1 cellular context compared by ENCODE assay signal in genomic region chr17:16215965-16216316, GRCh38.
TF ChIP-seq lines count a peak whose summit lies in the region.

No MANE protein-coding gene starts in this region.

TF ChIP-seq in K562, 482 proteins besides CTCF, POLR2A, EP300 and RAD21 (continued from another document and continues in another):
- TF ChIP-seq TCF15 (CRISPR knock-in tag; IDR thresholded peaks at IDR 0.05), result no peak
- peak; percentile 69; the same call in 1 of the 2 replicates for TF ChIP-seq ZNF589 (CRISPR knock-in tag; IDR thresholded peaks at IDR 0.05; ENCODE audit: low read depth)
- peak; percentile 77 for TF ChIP-seq MGA (IDR thresholded peaks at IDR 0.05)
- no peak for TF ChIP-seq RREB1 (CRISPR knock-in tag; IDR thresholded peaks at IDR 0.05)
- TF ChIP-seq ZNF766 (CRISPR knock-in tag; conservative IDR thresholded peaks at IDR 0.05), result 0 out of 2 replicates have a peak, but pooled peaks have one; percentile 34
- no peak for TF ChIP-seq TOE1 (IDR thresholded peaks at IDR 0.05; ENCODE audit: borderline replicate concordance)
- TF ChIP-seq TOE1 (CRISPR knock-in tag; IDR thresholded peaks at IDR 0.05; ENCODE audit: borderline replicate concordance, low read depth), result no peak
- no peak for TF ChIP-seq ZSCAN32 (CRISPR knock-in tag; IDR thresholded peaks at IDR 0.05)
- TF ChIP-seq NCOA2 (IDR thresholded peaks at IDR 0.05; ENCODE audit: partially characterized antibody in 2 of 2), result no peak
- TF ChIP-seq HNRNPLL (IDR thresholded peaks at IDR 0.05; ENCODE audit: low read depth, low read length, poor library complexity, severe bottlenecking), result peak; percentile 33
- 0 out of 2 replicates have a peak, but pooled peaks have one; percentile 13 for TF ChIP-seq NR2C1 (IDR thresholded peaks at IDR 0.05)
- TF ChIP-seq NR2C1 (tag; IDR thresholded peaks at IDR 0.05), result no peak
- TF ChIP-seq CREB3L1 (IDR thresholded peaks at IDR 0.05; ENCODE audit: borderline replicate concordance, low read depth), result peak; percentile 21; the same call in 1 of the 2 replicates
- no peak for TF ChIP-seq SAP30 (IDR thresholded peaks at IDR 0.05; ENCODE audit: borderline replicate concordance, insufficient read depth, low read depth, low read length, poor library complexity, severe bottlenecking)
- TF ChIP-seq EZH2 (IDR thresholded peaks at IDR 0.05; ENCODE audit: borderline replicate concordance, low read depth, low read length), result no peak
- no peak for TF ChIP-seq ARHGAP35 (IDR thresholded peaks at IDR 0.05; ENCODE audit: partially characterized antibody)
- peak; percentile 54; the same call in 1 of the 2 replicates for TF ChIP-seq ZNF395 (CRISPR knock-in tag; IDR thresholded peaks at IDR 0.05)
- TF ChIP-seq ATF6 (CRISPR knock-in tag; IDR thresholded peaks at IDR 0.05), result peak; percentile 55; the same call in 1 of the 2 replicates
- peak; percentile 61; the same call in 1 of the 2 replicates for TF ChIP-seq ZFX (CRISPR knock-in tag; IDR thresholded peaks at IDR 0.05)
- TF ChIP-seq MYC (IDR thresholded peaks at IDR 0.05; ENCODE audit: low read depth, low read length), result peak; percentile 20; the same call in 1 of the 2 replicates
- no peak for TF ChIP-seq MYC (CRISPR knock-in tag; IDR thresholded peaks at IDR 0.05; ENCODE audit: borderline replicate concordance, low read depth)
- peak in 1 of 2 experiments; percentile 3; a peak in 1 of 4 replicates for TF ChIP-seq NRF1 (conservative IDR thresholded peaks at IDR 0.05 in 1 of 2, IDR thresholded peaks at IDR 0.05 in 1 of 2)
- no peak for TF ChIP-seq PTBP1 (IDR thresholded peaks at IDR 0.05; ENCODE audit: low read depth, low read length)
- TF ChIP-seq SUPT5H (IDR thresholded peaks at IDR 0.05), result no peak
- TF ChIP-seq DNMT1 (IDR thresholded peaks at IDR 0.05), result no peak
- TF ChIP-seq UBTF (IDR thresholded peaks at IDR 0.05; ENCODE audit: borderline replicate concordance in 1 of 2, low read depth in 2 of 2, low read length in 2 of 2), result 0 out of 4 replicates have a peak, but pooled peaks of 1 of the 2 experiments have one; percentile 44
- no peak for TF ChIP-seq ZBED1 (IDR thresholded peaks at IDR 0.05)
- TF ChIP-seq FOSL1 (tag; conservative IDR thresholded peaks at IDR 0.05), result no peak
- TF ChIP-seq NFYB (IDR thresholded peaks at IDR 0.05; ENCODE audit: extremely low read depth, insufficient read length), result no peak
